Comparison of ENCODE assay signal across 11 cellular contexts in the genomic region with DNA sequence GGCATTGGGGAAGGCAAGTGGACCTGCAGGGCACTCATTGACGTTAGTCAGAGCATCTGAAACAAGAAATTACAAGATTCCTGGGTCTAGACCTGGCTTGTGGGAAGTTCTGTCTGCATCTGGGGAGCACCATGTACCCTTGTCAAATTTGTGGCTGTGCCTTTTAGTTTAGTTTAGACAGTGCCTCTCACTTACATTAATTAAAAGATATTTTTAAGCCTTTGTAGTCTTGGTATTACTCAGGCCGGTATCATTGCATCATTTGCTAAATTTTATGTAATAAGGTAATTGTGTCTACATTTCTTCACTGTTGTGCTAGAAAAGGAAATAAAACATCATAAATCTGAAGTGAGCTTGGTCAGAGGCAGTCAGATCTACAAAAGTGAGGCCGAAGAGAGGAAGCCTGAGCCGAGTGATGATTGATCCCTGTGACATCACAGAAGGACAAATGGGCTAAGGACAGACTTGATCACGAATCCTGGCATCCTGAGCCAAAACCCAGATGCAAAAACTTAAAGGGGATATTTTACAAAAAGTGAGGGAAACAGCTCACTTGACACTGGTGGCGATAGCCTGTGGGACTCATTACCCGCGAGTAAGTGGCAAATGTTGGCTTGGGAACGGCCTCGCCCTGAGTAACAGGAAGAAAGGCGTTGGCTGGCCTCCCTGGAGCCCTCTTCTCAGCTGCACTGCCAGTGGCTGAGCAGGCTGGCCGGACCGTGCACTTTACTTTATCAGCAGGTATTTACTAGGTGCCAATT.
A peak's percentile ranks its signal among the peaks of the same experiment; 100 is the strongest.
DNase-seq lines count a peak whose midpoint lies in the region; FAIRE-seq and TF ChIP-seq lines count a peak whose summit lies in the region.
"Had no signal": no experiment of that assay in that cellular context is flagged by ENCODE, and none has a peak within 500 bp of the region (broad histone marks: within the 10 kb centered on the region; RNA-seq: fewer than 3 reads in every experiment).

No MANE protein-coding gene starts in this region.

- TF ChIP-seq POLR2A in GM12891 (IDR thresholded peaks at IDR 0.05; ENCODE audit: low read depth, low read length) (no peak), Peyer's patch (IDR thresholded peaks at IDR 0.05) (no peak)

- H3K27me3 Mint-ChIP-seq in chondrocyte (ENCODE audit: low read depth) = no peaks in the 10 kb centered on the region
- H3K27me3 Mint-ChIP-seq: activated CD8-positive, alpha-beta T cell treated with anti-CD3 and anti-CD28 coated beads for 36 hours had no signal

- H3K27me3 ChIP-seq in Peyer's patch (no peaks in the 10 kb centered on the region), right atrium auricular region (no peaks in the 10 kb centered on the region), skeletal muscle tissue (ENCODE audit: control insufficient read depth in 3 of 3, insufficient read depth in 3 of 3, low read length in 3 of 3) (no peaks in the 10 kb centered on the region), SK-N-SH (ENCODE audit: insufficient read depth) (no peaks in the 10 kb centered on the region)

- no peak for TF ChIP-seq EP300 in SK-N-SH (IDR thresholded peaks at IDR 0.05; ENCODE audit: borderline replicate concordance in 1 of 2, low read depth in 1 of 2, low read length in 1 of 2)

- no peak overlapping the region for H3K27ac Mint-ChIP-seq in chondrocyte (ENCODE audit: unreplicated experiment)
- H3K27ac Mint-ChIP-seq: activated CD8-positive, alpha-beta T cell treated with anti-CD3 and anti-CD28 coated beads for 36 hours had no signal

- H3K36me3 Mint-ChIP-seq in chondrocyte (ENCODE audit: low read depth) = peaks cover 6% of the 10 kb centered on the region

- FAIRE-seq in GM12891 (lab: Jason Lieb, UNC) = no peak
- FAIRE-seq: astrocyte had no signal

- H3K79me2 ChIP-seq in SK-N-SH (ENCODE audit: insufficient read depth) = no peaks in the 10 kb centered on the region

- H3K4me2 ChIP-seq in SK-N-SH = no peak overlapping the region

- 95% methylated on average over 13 of the region's 13 CpGs for WGBS in SK-N-SH (ENCODE audit: low lambda C conversion rate)

- H2AFZ ChIP-seq in SK-N-SH (ENCODE audit: low read depth) = no peak overlapping the region

- CTCF ChIA-PET in SK-N-SH (lab: Yijun Ruan, JAX) = interaction anchor here (1.1 to 2.0 kb wide), 3 partner anchors 11 to 206 kb away, joined by 3 to 6 read pairs (median 3); no protein-coding TSS in a partner anchor

- H3K4me3 ChIP-seq in Peyer's patch (no peak overlapping the region), right atrium auricular region (no peak overlapping the region), skeletal muscle tissue (ENCODE audit: low read length in 3 of 3) (peak overlapping the region in 1 of 3 donors; percentile 16), SK-N-SH (ENCODE audit: low read depth in 2 of 2, low read length in 1 of 2) (no peak overlapping the region)

- no peaks in the 10 kb centered on the region for H3F3A ChIP-seq in SK-N-SH (replicated peaks; ENCODE audit: insufficient read depth)

- H3K4me1 ChIP-seq in Peyer's patch (peaks cover 0 to 58% (median 2%) of the 10 kb centered on the region in 4 donors), right atrium auricular region (peaks cover 0 to 66% of the 10 kb centered on the region in 2 donors), skeletal muscle tissue (ENCODE audit: control insufficient read depth in 3 of 3, insufficient read depth in 3 of 3, low read length in 3 of 3) (peaks cover 20 to 36% (median 24%) of the 10 kb centered on the region in 3 donors), SK-N-SH (ENCODE audit: control insufficient read depth in 1 of 2, insufficient read depth in 2 of 2, low read depth in 1 of 2, low read length in 1 of 2) (peaks cover 0 to 15% of the 10 kb centered on the region in 2 experiments; a peak in 1 of 4 replicates)

- DNase-seq in GM12891 (ENCODE audit: insufficient read length, low spot score) (no peak), Peyer's patch (peak in 2 of 3 donors; percentile 80 to 84), right atrium auricular region (ENCODE audit: low spot score) (peak; percentile 76), amniotic stem cell (lab: John Stamatoyannopoulos, UW) (no peak), chondrocyte (ENCODE audit: low spot score) (no peak), SK-N-SH (no peak)
- DNase-seq in NK-92 treated with Interleukin-12 subunit alpha and Interleukin-12 subunit beta, amount 100 ng/mL, for 24 hours (lab: John Stamatoyannopoulos, UW) = no peak
- DNase-seq: activated CD8-positive, alpha-beta T cell treated with anti-CD3 and anti-CD28 coated beads for 36 hours; NCI-H1048 had no signal

- H3K36me3 ChIP-seq in Peyer's patch (no peaks in the 10 kb centered on the region), right atrium auricular region (peaks cover 2% of the 10 kb centered on the region), skeletal muscle tissue (ENCODE audit: control insufficient read depth in 3 of 3, insufficient read depth in 3 of 3, low read length in 3 of 3) (peaks cover 0 to 16% (median 5%) of the 10 kb centered on the region in 3 donors), SK-N-SH (replicated peaks in 1 of 2; ENCODE audit: control insufficient read depth in 1 of 2, insufficient read depth in 2 of 2, low read length in 1 of 2) (peaks cover 0 to 2% of the 10 kb centered on the region in 2 experiments)

- peaks cover 45% of the 10 kb centered on the region for H3K4me1 Mint-ChIP-seq in chondrocyte (ENCODE audit: low read depth)

- H3K27ac ChIP-seq in Peyer's patch (peak overlapping the region in 3 of 4 donors; percentile 1 to 81 (median 55)), right atrium auricular region (peak overlapping the region; percentile 43 to 66), skeletal muscle tissue (ENCODE audit: low read depth, low read length) (peak overlapping the region; percentile 15), SK-N-SH (ENCODE audit: low read depth in 2 of 2, low read length in 1 of 2) (no peak overlapping the region)

- no peak for TF ChIP-seq RAD21 in SK-N-SH (IDR thresholded peaks at IDR 0.05; ENCODE audit: low read length)

- POLR2A ChIA-PET in SK-N-SH (lab: Yijun Ruan, JAX) = no interaction called here

- no peaks in the 10 kb centered on the region for H4K20me1 ChIP-seq in SK-N-SH (ENCODE audit: insufficient read depth)

- H3K9me3 ChIP-seq in Peyer's patch (no peaks in the 10 kb centered on the region), right atrium auricular region (no peaks in the 10 kb centered on the region), skeletal muscle tissue (ENCODE audit: control insufficient read depth in 3 of 3, low read length in 3 of 3) (no peaks in the 10 kb centered on the region), SK-N-SH (no peaks in the 10 kb centered on the region)

- no peak overlapping the region for H3K4me3 Mint-ChIP-seq in chondrocyte (ENCODE audit: unreplicated experiment)
- H3K4me3 Mint-ChIP-seq: activated CD8-positive, alpha-beta T cell treated with anti-CD3 and anti-CD28 coated beads for 36 hours had no signal

- no peaks in the 10 kb centered on the region for H3K9me2 ChIP-seq in SK-N-SH

- no peak for TF ChIP-seq CTCF in Peyer's patch (IDR thresholded peaks at IDR 0.05)
- no peak for TF ChIP-seq CTCF in right atrium auricular region (IDR thresholded peaks at IDR 0.05)
- TF ChIP-seq CTCF in chondrocyte (IDR thresholded peaks at IDR 0.05) = no peak
- no peak for TF ChIP-seq CTCF in SK-N-SH (IDR thresholded peaks at IDR 0.05)

- H3K9ac ChIP-seq in skeletal muscle tissue (ENCODE audit: low read depth in 1 of 3, low read length in 3 of 3) (no peak overlapping the region), SK-N-SH (no peak overlapping the region)

- no peaks in the 10 kb centered on the region for H3K9me3 Mint-ChIP-seq in chondrocyte (ENCODE audit: low read depth)
- H3K9me3 Mint-ChIP-seq: activated CD8-positive, alpha-beta T cell treated with anti-CD3 and anti-CD28 coated beads for 36 hours had no signal

TF ChIP-seq in GM12891, 5 proteins besides CTCF, POLR2A, EP300 and RAD21:
- TF ChIP-seq SPI1 (IDR thresholded peaks at IDR 0.05; ENCODE audit: low read depth, low read length) (peak; percentile 25; the same call in 1 of the 2 replicates), POLR2AphosphoS5 (IDR thresholded peaks at IDR 0.05; ENCODE audit: low read depth, low read length) (no peak)

TF ChIP-seq in SK-N-SH, 30 proteins besides CTCF, POLR2A, EP300 and RAD21:
- no peak for TF ChIP-seq ELF1 (IDR thresholded peaks at IDR 0.05)
- TF ChIP-seq, protein P1, sequence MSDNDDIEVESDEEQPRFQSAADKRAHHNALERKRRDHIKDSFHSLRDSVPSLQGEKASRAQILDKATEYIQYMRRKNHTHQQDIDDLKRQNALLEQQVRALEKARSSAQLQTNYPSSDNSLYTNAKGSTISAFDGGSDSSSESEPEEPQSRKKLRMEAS (IDR thresholded peaks at IDR 0.05; ENCODE audit: low read depth) = no peak

Comparison
In these comparisons a context has a peak if more than half of its experiments do, and no peak if none do; other contexts are left out.
1. DNase-seq: peak in Peyer's patch (2 of 3) and right atrium auricular region (single experiment); none in GM12891 (single experiment), amniotic stem cell (single experiment), chondrocyte (single experiment), NK-92 treated with Interleukin-12 subunit alpha and Interleukin-12 subunit beta, amount 100 ng/mL, for 24 hours (single experiment) and SK-N-SH (single experiment).
2. H3K27ac ChIP-seq: peak in Peyer's patch (3 of 4), right atrium auricular region (2 of 2) and skeletal muscle tissue (single experiment); none in SK-N-SH (0 of 2).